7 cellular contexts compared by ENCODE assay signal in the genomic region with DNA sequence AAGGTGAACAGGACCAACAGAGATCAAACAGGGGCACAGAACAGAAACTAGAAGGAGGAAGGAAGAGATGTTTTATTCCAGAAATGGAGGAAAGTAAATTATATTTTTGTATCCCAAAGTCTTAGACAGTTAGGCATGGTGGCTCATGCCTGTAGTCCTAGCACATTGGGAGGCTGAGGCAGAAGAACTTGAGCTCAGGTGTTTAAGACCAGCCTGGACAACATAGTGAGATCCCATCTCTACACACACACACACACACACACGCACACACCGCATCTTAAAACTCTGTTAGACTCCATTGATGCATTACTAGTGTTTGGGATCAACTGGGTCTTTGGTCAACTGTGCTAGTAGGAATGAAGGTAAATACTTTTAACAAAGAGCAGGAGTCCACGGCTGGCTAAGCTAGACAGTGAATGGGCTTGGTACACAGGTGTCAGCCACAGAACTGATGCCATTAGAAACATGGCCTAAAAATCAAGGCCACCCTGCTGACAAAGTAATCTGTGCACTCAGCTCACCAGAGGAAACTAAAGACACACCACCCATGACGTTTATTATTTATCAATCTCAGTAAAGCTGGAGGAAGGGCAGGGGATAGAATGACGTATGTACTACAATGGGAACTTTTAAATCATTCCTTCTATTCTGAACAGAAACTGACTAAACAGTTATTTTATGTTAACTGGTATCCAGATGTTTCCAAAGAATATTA. TPM values are rescaled to one million over a fixed set of nuclear protein-coding genes. Genes with fewer than 3 reads are reported as not detected.
DNase-seq lines count a peak whose midpoint lies in the region; ATAC-seq, FAIRE-seq and TF ChIP-seq lines count a peak whose summit lies in the region.
"Not testable (repeated sequence)": the region's sequence is repeated elsewhere in the genome, so short reads cannot be mapped to it uniquely, and the experiment has no call there.

No MANE protein-coding gene starts in this region.

- peak; percentile 49 for DNase-seq in PC-3
- not testable (repeated sequence) for DNase-seq in activated T-helper 1 cell treated with anti-CD3 and anti-CD28 coated beads, Interleukin-12 subunit alpha, Interleukin-12 subunit beta, Interleukin-2, Interleukin-4 antibody, amounts not matched to agents 30 ng/mL and 10 ng/mL and 1 ng/mL, durations not matched to agents 14 hours and 24 hours and 36 hours (ENCODE audit: low spot score); coronary artery (ENCODE audit: low spot score); right atrium auricular region (ENCODE audit: low spot score)
- peak in 1 of 6 donors; percentile 32 for DNase-seq in pancreas

- peak overlapping the region; percentile 79 for H3K9ac ChIP-seq in PC-3 (ENCODE audit: low read length)

- H3K4me3 Mint-ChIP-seq in activated T-helper 1 cell treated with anti-CD3 and anti-CD28 coated beads, Interleukin-12 subunit alpha, Interleukin-12 subunit beta, Interleukin-2, Interleukin-4 antibody, amounts not matched to agents 30 ng/mL and 10 ng/mL and 1 ng/mL, durations not matched to agents 14 hours and 24 hours and 36 hours: peak overlapping the region; percentile 46

- not testable (repeated sequence) for H3K27me3 ChIP-seq in PC-3 (ENCODE audit: low read length); right atrium auricular region; pancreas

- H3K27me3 Mint-ChIP-seq in activated T-helper 1 cell treated with anti-CD3 and anti-CD28 coated beads, Interleukin-12 subunit alpha, Interleukin-12 subunit beta, Interleukin-2, Interleukin-4 antibody, amounts not matched to agents 30 ng/mL and 10 ng/mL and 1 ng/mL, durations not matched to agents 14 hours and 24 hours and 36 hours (ENCODE audit: insufficient read depth): not testable (repeated sequence)

- POLR2A ChIA-PET in PC-3 (lab: Charles Lee; ENCODE audit: unreplicated experiment): interaction anchor here (1.0 to 1.1 kb wide), 2 partner anchors 9 to 113 kb away, joined by 4 read pairs; no protein-coding TSS in a partner anchor

- not testable (repeated sequence) for H3K9me2 ChIP-seq in PC-3 (replicated peaks; ENCODE audit: low read length)

- peaks cover 52% of the 10 kb centered on the region for H3K4me1 Mint-ChIP-seq in activated T-helper 1 cell treated with anti-CD3 and anti-CD28 coated beads, Interleukin-12 subunit alpha, Interleukin-12 subunit beta, Interleukin-2, Interleukin-4 antibody, amounts not matched to agents 30 ng/mL and 10 ng/mL and 1 ng/mL, durations not matched to agents 14 hours and 24 hours and 36 hours (ENCODE audit: low read depth)

- H3K36me3 ChIP-seq in PC-3 (ENCODE audit: low read depth, low read length); right atrium auricular region; pancreas: not testable (repeated sequence)

- not testable (repeated sequence) for H3F3A ChIP-seq in PC-3 (ENCODE audit: low read length, unreplicated experiment)

- CTCF ChIA-PET in PC-3 (lab: Charles Lee): interaction anchor here (1.0 kb wide), 1 partner anchor 9 kb away, joined by 3 read pairs; no protein-coding TSS in a partner anchor

- ATAC-seq in GM18870 (IDR thresholded peaks at IDR 0.05; ENCODE audit: unreplicated experiment): peak; percentile 42
- ATAC-seq in HG03060 (IDR thresholded peaks at IDR 0.05; ENCODE audit: low read depth, unreplicated experiment): peak; percentile 21
- ATAC-seq in PC-3: peak; percentile 18; the same call in 1 of the 2 replicates
- peak; percentile 70 to 83 (median 79) for ATAC-seq in pancreas

- peak overlapping the region; percentile 72 for H3K4me2 ChIP-seq in PC-3 (ENCODE audit: low read length)

- BruUV-seq in PC-3 (replicated peaks; lab: Mats Ljungman, UMichigan): TSS peak; percentile 41

- H3K9me3 ChIP-seq in PC-3 (ENCODE audit: low read length); right atrium auricular region; pancreas: not testable (repeated sequence)

- H3K4me3 ChIP-seq in PC-3 (ENCODE audit: low read length) (peak overlapping the region; percentile 18; the same call in 1 of the 2 replicates), coronary artery (peak overlapping the region; percentile 32)
- H3K4me3 ChIP-seq in right atrium auricular region, pancreas: not testable (repeated sequence)

- intact Hi-C loops in PC-3 (cut with micrococcal nuclease); pancreas (cut with DNase I): not testable (repeated sequence)
- intact Hi-C loops in activated T-helper 1 cell treated with anti-CD3 and anti-CD28 coated beads, Interleukin-12 subunit alpha, Interleukin-12 subunit beta, Interleukin-2, Interleukin-4 antibody, amounts not matched to agents 30 ng/mL and 10 ng/mL and 1 ng/mL, durations not matched to agents 14 hours and 24 hours and 36 hours (cut with micrococcal nuclease): loop anchor here (1.0 kb wide), 1 partner anchor 10 kb away; no protein-coding TSS in a partner anchor

- not testable (repeated sequence) for FAIRE-seq in pancreas (lab: Jason Lieb, UNC)

- H3K27ac ChIP-seq in PC-3 (ENCODE audit: low read length) (peak overlapping the region; percentile 94), coronary artery (peak overlapping the region; percentile 29 to 82), right atrium auricular region (peak overlapping the region; percentile 48 to 66), pancreas (peak overlapping the region in 2 of 4 donors; percentile 2 to 73)

- H4K20me1 ChIP-seq in PC-3 (ENCODE audit: low read length): not testable (repeated sequence)

- H3K4me1 ChIP-seq in PC-3 (ENCODE audit: insufficient read depth, low read length) (peaks cover 36% of the 10 kb centered on the region), right atrium auricular region (peaks cover 0 to 12% of the 10 kb centered on the region in 2 donors), pancreas (peaks cover under 1 to 26% (median 25%) of the 10 kb centered on the region in 3 donors)

- H3K27ac Mint-ChIP-seq in activated T-helper 1 cell treated with anti-CD3 and anti-CD28 coated beads, Interleukin-12 subunit alpha, Interleukin-12 subunit beta, Interleukin-2, Interleukin-4 antibody, amounts not matched to agents 30 ng/mL and 10 ng/mL and 1 ng/mL, durations not matched to agents 14 hours and 24 hours and 36 hours: peak overlapping the region; percentile 96

- peaks cover 28% of the 10 kb centered on the region for H3K36me3 Mint-ChIP-seq in activated T-helper 1 cell treated with anti-CD3 and anti-CD28 coated beads, Interleukin-12 subunit alpha, Interleukin-12 subunit beta, Interleukin-2, Interleukin-4 antibody, amounts not matched to agents 30 ng/mL and 10 ng/mL and 1 ng/mL, durations not matched to agents 14 hours and 24 hours and 36 hours (ENCODE audit: low read depth)

- TF ChIP-seq CTCF in PC-3 (conservative IDR thresholded peaks at IDR 0.05; ENCODE audit: low read depth, low read length); coronary artery (IDR thresholded peaks at IDR 0.05); right atrium auricular region (IDR thresholded peaks at IDR 0.05); pancreas (IDR thresholded peaks at IDR 0.05): not testable (repeated sequence)

- H3K79me2 ChIP-seq in PC-3 (ENCODE audit: low read length): peaks cover 51% of the 10 kb centered on the region

- not testable (repeated sequence) for H2AFZ ChIP-seq in PC-3 (ENCODE audit: low read length)

- 27 to 30% methylated on average over 5 of the region's 5 CpGs for WGBS in pancreas, 2 donors

- not testable (repeated sequence) for H3K9me3 Mint-ChIP-seq in activated T-helper 1 cell treated with anti-CD3 and anti-CD28 coated beads, Interleukin-12 subunit alpha, Interleukin-12 subunit beta, Interleukin-2, Interleukin-4 antibody, amounts not matched to agents 30 ng/mL and 10 ng/mL and 1 ng/mL, durations not matched to agents 14 hours and 24 hours and 36 hours

RNA-seq across cellular contexts. Expression of a gene that starts 10.9 kb away (rescaled TPM):
- total RNA-seq in PC-3 (2014; rRNA removed): 67.9 and 75.9 TPM in 2 replicates
- 116 and 125 TPM in 2 replicates for total RNA-seq in activated T-helper 1 cell treated with anti-CD3 and anti-CD28 coated beads, Interleukin-12 subunit alpha, Interleukin-12 subunit beta, Interleukin-2, Interleukin-4 antibody, amounts not matched to agents 30 ng/mL and 10 ng/mL and 1 ng/mL, durations not matched to agents 14 hours and 24 hours and 36 hours
- total RNA-seq in right atrium auricular region: 10 to 100 TPM; 88.6 TPM
- 10 to 100 TPM; 32.1 to 62.0 (median 47.9) TPM for total RNA-seq in pancreas
- 10 to 100 TPM; 24.1 to 40.7 TPM for polyA plus RNA-seq in pancreas

RNA-seq across cellular contexts. Expression of a gene that starts 11.3 kb away (rescaled TPM):
- total RNA-seq in PC-3 (2014; rRNA removed) (13.0 and 16.0 TPM in 2 replicates), right atrium auricular region (10 to 100 TPM; 13.5 to 16.5 TPM), pancreas (10 to 100 TPM in 4 of 6 donors, 1 to 10 TPM in 2; 8.0 to 15.7 (median 10.7) TPM)
- total RNA-seq in activated T-helper 1 cell treated with anti-CD3 and anti-CD28 coated beads, Interleukin-12 subunit alpha, Interleukin-12 subunit beta, Interleukin-2, Interleukin-4 antibody, amounts not matched to agents 30 ng/mL and 10 ng/mL and 1 ng/mL, durations not matched to agents 14 hours and 24 hours and 36 hours: 41.3 and 42.1 TPM in 2 replicates
- polyA plus RNA-seq in pancreas: 10 to 100 TPM in 1 of 2 donors, 1 to 10 TPM in 1; 8.6 to 11.8 TPM

Comparison
In these comparisons a context has a peak if more than half of its experiments do, and no peak if none do; other contexts are left out.
1. ATAC-seq: peak in every context shown above with its lines; median percentile 79 in pancreas; 42 in GM18870; 21 in HG03060; 18 in PC-3.